Comparison of ENCODE assay signal across 8 cellular contexts in the genomic region with DNA sequence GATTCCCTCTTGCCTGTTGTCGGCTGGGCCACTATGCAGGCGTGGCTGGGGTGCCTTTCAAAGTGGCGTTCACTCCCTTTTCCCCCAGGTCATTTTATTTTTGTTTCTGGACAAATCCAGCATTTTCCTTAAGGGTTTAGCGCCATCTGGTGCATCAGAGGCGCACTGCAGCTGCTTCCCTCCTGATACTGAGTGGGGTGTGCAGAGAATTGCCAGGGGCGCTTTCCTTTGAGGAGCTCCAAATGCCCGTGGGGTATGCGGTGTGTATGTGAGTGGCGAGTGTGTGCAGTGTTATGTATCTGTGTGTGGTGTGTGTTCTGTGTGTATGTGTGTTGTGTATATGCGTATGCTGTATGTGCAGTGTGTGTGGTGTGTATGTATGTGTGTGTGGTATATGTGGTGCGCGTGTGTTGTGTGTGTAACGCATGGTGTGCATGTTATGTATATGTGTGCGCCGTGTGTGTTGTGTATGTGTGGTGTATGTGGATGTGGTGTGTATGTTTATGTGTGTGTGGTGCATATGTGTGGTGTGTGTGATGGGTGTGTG.
DNase-seq lines count a peak whose midpoint lies in the region; ATAC-seq and TF ChIP-seq lines count a peak whose summit lies in the region.

No MANE protein-coding gene starts in this region.

- no peak overlapping the region for H3K27ac ChIP-seq in tibial nerve

- ATAC-seq in activated CD4-positive, CD25-positive, alpha-beta regulatory T cell treated with anti-CD3 and anti-CD28 coated beads, Interleukin-2, amount 50 U/mL, for 24 hours: no peak
- ATAC-seq in omental fat pad (ENCODE audit: low FRiP score): no peak

- no peaks in the 10 kb centered on the region for H3K36me3 ChIP-seq in tibial nerve

- H3K4me1 ChIP-seq in tibial nerve: peaks cover 0 to 11% (median 0%) of the 10 kb centered on the region in 4 donors

- H3K27me3 Mint-ChIP-seq in activated T-helper 1 cell treated with anti-CD3 and anti-CD28 coated beads, Interleukin-12 subunit alpha, Interleukin-12 subunit beta, Interleukin-2, Interleukin-4 antibody, amounts not matched to agents 30 ng/mL and 10 ng/mL and 1 ng/mL, durations not matched to agents 14 hours and 24 hours and 36 hours (ENCODE audit: insufficient read depth): no peaks in the 10 kb centered on the region

- H3K9me3 Mint-ChIP-seq in activated T-helper 1 cell treated with anti-CD3 and anti-CD28 coated beads, Interleukin-12 subunit alpha, Interleukin-12 subunit beta, Interleukin-2, Interleukin-4 antibody, amounts not matched to agents 30 ng/mL and 10 ng/mL and 1 ng/mL, durations not matched to agents 14 hours and 24 hours and 36 hours: no peaks in the 10 kb centered on the region

- H3K9me3 ChIP-seq in tibial nerve: no peaks in the 10 kb centered on the region

- no peak for TF ChIP-seq EP300 in tibial nerve (IDR thresholded peaks at IDR 0.05)

- DNase-seq in activated CD4-positive, CD25-positive, alpha-beta regulatory T cell (lab: John Stamatoyannopoulos, UW): peak in 3 of 4 experiments; percentile 16 to 41 (median 18)
- peak; percentile 75 for DNase-seq in HK-2 (ENCODE audit: unreplicated experiment)
- peak; percentile 68 for DNase-seq in OCI-M2 (lab: John Stamatoyannopoulos, UW; ENCODE audit: unreplicated experiment)
- DNase-seq in activated T-helper 1 cell treated with anti-CD3 and anti-CD28 coated beads, Interleukin-12 subunit alpha, Interleukin-12 subunit beta, Interleukin-2, Interleukin-4 antibody, amounts not matched to agents 30 ng/mL and 10 ng/mL and 1 ng/mL, durations not matched to agents 14 hours and 24 hours and 36 hours (ENCODE audit: low spot score): peak; percentile 37
- peak; percentile 35 to 80 for DNase-seq in foreskin fibroblast
- peak; percentile 86 for DNase-seq in omental fat pad (ENCODE audit: low spot score)
- peak; percentile 72 to 86 for DNase-seq in tibial nerve (ENCODE audit: low spot score in 2 of 2)

- 33 to 34% methylated on average over 15 of the region's 15 CpGs for WGBS in tibial nerve, 2 donors

- TF ChIP-seq POLR2A in tibial nerve (IDR thresholded peaks at IDR 0.05): no peak

- intact Hi-C loops in activated T-helper 1 cell treated with anti-CD3 and anti-CD28 coated beads, Interleukin-12 subunit alpha, Interleukin-12 subunit beta, Interleukin-2, Interleukin-4 antibody, amounts not matched to agents 30 ng/mL and 10 ng/mL and 1 ng/mL, durations not matched to agents 14 hours and 24 hours and 36 hours (cut with micrococcal nuclease): loop anchor here (1.0 to 5.0 kb wide), 3 partner anchors 147 to 444 kb away; no protein-coding TSS in a partner anchor

- no peaks in the 10 kb centered on the region for H3K27me3 ChIP-seq in tibial nerve

- TF ChIP-seq CTCF in foreskin fibroblast (IDR thresholded peaks at IDR 0.05; ENCODE audit: low read depth, low read length) (peak; percentile 97), omental fat pad (IDR thresholded peaks at IDR 0.05) (peak in 1 of 3 donors; percentile 71), tibial nerve (IDR thresholded peaks at IDR 0.05) (peak; percentile 90 to 97 (median 94))

- no peak overlapping the region for H3K4me3 ChIP-seq in foreskin fibroblast (ENCODE audit: low read depth in 1 of 2, low read length in 2 of 2)
- no peak overlapping the region for H3K4me3 ChIP-seq in tibial nerve

- no peak overlapping the region for H3K4me3 Mint-ChIP-seq in activated T-helper 1 cell treated with anti-CD3 and anti-CD28 coated beads, Interleukin-12 subunit alpha, Interleukin-12 subunit beta, Interleukin-2, Interleukin-4 antibody, amounts not matched to agents 30 ng/mL and 10 ng/mL and 1 ng/mL, durations not matched to agents 14 hours and 24 hours and 36 hours

- no peaks in the 10 kb centered on the region for H3K36me3 Mint-ChIP-seq in activated T-helper 1 cell treated with anti-CD3 and anti-CD28 coated beads, Interleukin-12 subunit alpha, Interleukin-12 subunit beta, Interleukin-2, Interleukin-4 antibody, amounts not matched to agents 30 ng/mL and 10 ng/mL and 1 ng/mL, durations not matched to agents 14 hours and 24 hours and 36 hours (ENCODE audit: low read depth)

- no peak overlapping the region for H3K27ac Mint-ChIP-seq in activated T-helper 1 cell treated with anti-CD3 and anti-CD28 coated beads, Interleukin-12 subunit alpha, Interleukin-12 subunit beta, Interleukin-2, Interleukin-4 antibody, amounts not matched to agents 30 ng/mL and 10 ng/mL and 1 ng/mL, durations not matched to agents 14 hours and 24 hours and 36 hours

- no peaks in the 10 kb centered on the region for H3K4me1 Mint-ChIP-seq in activated T-helper 1 cell treated with anti-CD3 and anti-CD28 coated beads, Interleukin-12 subunit alpha, Interleukin-12 subunit beta, Interleukin-2, Interleukin-4 antibody, amounts not matched to agents 30 ng/mL and 10 ng/mL and 1 ng/mL, durations not matched to agents 14 hours and 24 hours and 36 hours (ENCODE audit: low read depth)

Comparison
In these comparisons a context has a peak if more than half of its experiments do, and no peak if none do; other contexts are left out.
1. DNase-seq: peak in every context shown above with its lines; median percentile 86 in omental fat pad; 79 in tibial nerve; 75 in HK-2; 68 in OCI-M2; 58 in foreskin fibroblast; 37 in activated T-helper 1 cell treated with anti-CD3 and anti-CD28 coated beads, Interleukin-12 subunit alpha, Interleukin-12 subunit beta, Interleukin-2, Interleukin-4 antibody, amounts not matched to agents 30 ng/mL and 10 ng/mL and 1 ng/mL, durations not matched to agents 14 hours and 24 hours and 36 hours; 18 in activated CD4-positive, CD25-positive, alpha-beta regulatory T cell.